ENCODE assay signal across 26 cellular contexts in the genomic region with DNA sequence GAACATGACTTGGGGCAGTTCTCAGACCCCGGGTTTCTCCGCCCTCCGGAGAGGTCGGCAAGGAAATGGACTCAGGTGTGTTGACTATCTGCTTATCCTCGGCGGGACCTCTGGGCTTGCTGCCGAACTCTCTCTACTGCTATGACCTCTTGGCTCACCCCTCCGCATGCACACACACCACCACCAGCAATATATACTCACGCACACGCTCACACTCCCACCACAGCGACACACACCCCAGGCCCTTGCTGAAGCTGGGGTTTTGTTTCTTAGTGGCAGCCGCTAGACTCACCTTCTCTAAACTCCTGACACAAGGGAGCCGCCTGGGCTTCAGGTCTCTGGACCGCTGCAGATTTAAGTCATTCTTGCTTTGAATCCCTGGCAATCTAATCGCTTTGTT. TPM values are rescaled to one million over a fixed set of nuclear protein-coding genes. Genes with fewer than 3 reads are reported as not detected.
DNase-seq lines count a peak whose midpoint lies in the region; ATAC-seq and TF ChIP-seq lines count a peak whose summit lies in the region.
"Had no signal": no experiment of that assay in that cellular context is flagged by ENCODE, and none has a peak within 500 bp of the region (broad histone marks: within the 10 kb centered on the region; RNA-seq: fewer than 3 reads in every experiment).

No MANE protein-coding gene starts in this region.

- no peak overlapping the region for H3K4me3 Mint-ChIP-seq in activated naive CD4-positive, alpha-beta T cell treated with anti-CD3 and anti-CD28 coated beads, Interleukin-2, amount 50 U/mL, for 24 hours
- H3K4me3 Mint-ChIP-seq: activated CD4-positive, alpha-beta T cell treated with anti-CD3 and anti-CD28 coated beads, Interleukin-2, amount 10 ng/mL, durations not matched to agents 24 days and 14 days; effector memory CD8-positive, alpha-beta T cell had no signal

- H3K14ac ChIP-seq in neuronal stem cell (ENCODE audit: low read length), result no peak overlapping the region

- H3K23ac ChIP-seq in neuronal stem cell (ENCODE audit: low read depth, low read length, poor library complexity), result no peak overlapping the region

- H3K9ac ChIP-seq in neuronal stem cell (ENCODE audit: low read depth, low read length, poor library complexity) (no peak overlapping the region), Karpas-422 (ENCODE audit: low read length) (no peak overlapping the region)

- no peaks in the 10 kb centered on the region for H3K9me3 ChIP-seq in neuronal stem cell (replicated peaks in 1 of 2; ENCODE audit: control insufficient read depth in 2 of 2, insufficient read depth in 1 of 2, low read depth in 1 of 2, low read length in 2 of 2)
- no peaks in the 10 kb centered on the region for H3K9me3 ChIP-seq in lower lobe of right lung
- no peaks in the 10 kb centered on the region for H3K9me3 ChIP-seq in Karpas-422 (ENCODE audit: low read length)

- H3K27me3 Mint-ChIP-seq in activated naive CD4-positive, alpha-beta T cell treated with anti-CD3 and anti-CD28 coated beads, Interleukin-2, amount 50 U/mL, for 24 hours, result no peaks in the 10 kb centered on the region

- no peak for DNase-seq in activated naive CD4-positive, alpha-beta T cell (lab: John Stamatoyannopoulos, UW)
- DNase-seq in left lobe of liver (ENCODE audit: low spot score), result peak; percentile 60
- no peak for DNase-seq in neuronal stem cell (ENCODE audit: low spot score)
- no peak for DNase-seq in lower lobe of right lung
- DNase-seq in GM13976 (ENCODE audit: low spot score), result no peak
- DNase-seq in Karpas-422, result no peak
- DNase-seq: activated naive CD4-positive, alpha-beta T cell treated with Interleukin-2 at 50 U/mL for 16 hours; activated T-cell treated with anti-CD3 and anti-CD28 coated beads, Interleukin-2, amount 50 U/mL, for 48 hours; amygdala; DMS79 treated with DMSO at 0.1 percent for 48 hours; effector memory CD8-positive, alpha-beta T cell; foreskin keratinocyte; NCI-H1048; NCI-H1694; NCI-H510A; NK-92 treated with Interleukin-12 subunit alpha and Interleukin-12 subunit beta, amount 100 ng/mL, for 24 hours; PC-3; retina; stimulated activated CD4-positive, alpha-beta T cell treated with anti-CD3 and anti-CD28 coated beads, Interleukin-2, amount 100 ng/mL, for 24 hours had no signal

- no peak overlapping the region for H2BK15ac ChIP-seq in neuronal stem cell (ENCODE audit: low read length)

- H3K27me3 ChIP-seq in neuronal stem cell (ENCODE audit: control insufficient read depth in 3 of 3, insufficient read depth in 3 of 3, low read depth in 1 of 3, low read length in 3 of 3) (no peaks in the 10 kb centered on the region), lower lobe of right lung (ENCODE audit: low read depth) (no peaks in the 10 kb centered on the region), Karpas-422 (ENCODE audit: low read length) (no peaks in the 10 kb centered on the region)
- H3K27me3 ChIP-seq: foreskin keratinocyte had no signal

- H3K4ac ChIP-seq in neuronal stem cell (ENCODE audit: low read length), result no peak overlapping the region

- no peak overlapping the region for H2BK5ac ChIP-seq in neuronal stem cell (ENCODE audit: low read length)

- H3K79me2 ChIP-seq in Karpas-422 (ENCODE audit: low read length), result no peaks in the 10 kb centered on the region

- H3K4me3 ChIP-seq in neuronal stem cell (ENCODE audit: low read length in 2 of 2) (no peak overlapping the region), lower lobe of right lung (no peak overlapping the region), Karpas-422 (ENCODE audit: low read length) (no peak overlapping the region)
- H3K4me3 ChIP-seq: coronary artery had no signal

- peak overlapping the region; percentile 68 for H2AFZ ChIP-seq in neuronal stem cell (ENCODE audit: low read length)
- no peak overlapping the region for H2AFZ ChIP-seq in Karpas-422 (ENCODE audit: low read length)

- no peak overlapping the region for H4K8ac ChIP-seq in neuronal stem cell (ENCODE audit: low read depth, low read length)

- H3K27ac Mint-ChIP-seq in activated naive CD4-positive, alpha-beta T cell treated with anti-CD3 and anti-CD28 coated beads, Interleukin-2, amount 50 U/mL, for 24 hours, result peak overlapping the region; percentile 86
- H3K27ac Mint-ChIP-seq: activated CD4-positive, alpha-beta T cell treated with anti-CD3 and anti-CD28 coated beads, Interleukin-2, amount 10 ng/mL, durations not matched to agents 24 days and 14 days; effector memory CD8-positive, alpha-beta T cell had no signal

- H3K4me1 Mint-ChIP-seq in activated naive CD4-positive, alpha-beta T cell treated with anti-CD3 and anti-CD28 coated beads, Interleukin-2, amount 50 U/mL, for 24 hours, result peaks cover 34% of the 10 kb centered on the region

- no peak overlapping the region for H4K91ac ChIP-seq in neuronal stem cell (ENCODE audit: low read depth, low read length, poor library complexity)

- no peaks in the 10 kb centered on the region for H3K79me1 ChIP-seq in neuronal stem cell (ENCODE audit: low read depth, low read length)

- no peak overlapping the region for H2BK12ac ChIP-seq in neuronal stem cell (ENCODE audit: low read length)

- peaks cover 1% of the 10 kb centered on the region for H3K36me3 Mint-ChIP-seq in activated naive CD4-positive, alpha-beta T cell treated with anti-CD3 and anti-CD28 coated beads, Interleukin-2, amount 50 U/mL, for 24 hours

- H3K9me3 Mint-ChIP-seq in activated naive CD4-positive, alpha-beta T cell treated with anti-CD3 and anti-CD28 coated beads, Interleukin-2, amount 50 U/mL, for 24 hours, result no peaks in the 10 kb centered on the region
- H3K9me3 Mint-ChIP-seq: effector memory CD8-positive, alpha-beta T cell had no signal

- H3K18ac ChIP-seq in neuronal stem cell (ENCODE audit: low read length), result peak overlapping the region; percentile 9

- intact Hi-C loops in lower lobe of right lung (cut with DNase I), result no loop called here

- peaks cover 4% of the 10 kb centered on the region in 2 donors for H3K4me1 ChIP-seq in neuronal stem cell (ENCODE audit: control insufficient read depth in 2 of 2, insufficient read depth in 1 of 2, low read depth in 1 of 2, low read length in 2 of 2)
- H3K4me1 ChIP-seq in lower lobe of right lung, result no peaks in the 10 kb centered on the region
- H3K4me1 ChIP-seq in Karpas-422 (ENCODE audit: low read length), result peaks cover 4% of the 10 kb centered on the region

- H3K36me3 ChIP-seq in neuronal stem cell (replicated peaks in 1 of 2; ENCODE audit: control insufficient read depth in 2 of 2, insufficient read depth in 2 of 2, low read length in 2 of 2) (no peaks in the 10 kb centered on the region), lower lobe of right lung (no peaks in the 10 kb centered on the region), Karpas-422 (ENCODE audit: insufficient read depth, low read length) (no peaks in the 10 kb centered on the region)

- H3K27ac ChIP-seq in neuronal stem cell (replicated peaks; ENCODE audit: low read length), result no peak overlapping the region
- H3K27ac ChIP-seq in lower lobe of right lung, result no peak overlapping the region
- H3K27ac ChIP-seq in Karpas-422 (ENCODE audit: low read length), result no peak overlapping the region
- H3K27ac ChIP-seq: 22Rv1, C4-2B, coronary artery, foreskin keratinocyte, VCaP had no signal

- no peaks in the 10 kb centered on the region for H3K9me2 ChIP-seq in Karpas-422 (replicated peaks; ENCODE audit: insufficient read depth, low read length)

- H2BK120ac ChIP-seq in neuronal stem cell (ENCODE audit: low read depth, low read length), result no peak overlapping the region

- H2AK5ac ChIP-seq in neuronal stem cell (ENCODE audit: low read depth, low read length), result no peak overlapping the region

- TF ChIP-seq CTCF in lower lobe of right lung (IDR thresholded peaks at IDR 0.05), result no peak
- TF ChIP-seq CTCF in GM13976 (IDR thresholded peaks at IDR 0.05; ENCODE audit: borderline replicate concordance, control extremely low read depth, extremely low read depth, insufficient read depth, missing control alignments), result no peak

- WGBS in neuronal stem cell (ENCODE audit: extremely low coverage in 2 of 2, insufficient read length in 2 of 2, insufficient replicate concordance in 1 of 2), 2 donors, result no CpG with 5 or more reads among the region's 15 CpGs

- no peaks in the 10 kb centered on the region for H4K20me1 ChIP-seq in Karpas-422 (ENCODE audit: insufficient read depth, low read depth, low read length)

- in situ Hi-C loops in GM13976 (cut with MboI; ENCODE audit: low sequenced_read_pairs, unreplicated experiment), result no loop called here

- peak; percentile 84 for ATAC-seq in left lobe of liver
- no peak for ATAC-seq in GM18502 (IDR thresholded peaks at IDR 0.05; ENCODE audit: poor library complexity, unreplicated experiment)
- ATAC-seq in lower lobe of right lung, result no peak
- ATAC-seq: effector memory CD8-positive, alpha-beta T cell; foreskin keratinocyte; PC-3 had no signal

- H3K4me2 ChIP-seq in neuronal stem cell (ENCODE audit: insufficient read depth, low read length, poor library complexity, severe bottlenecking) (no peak overlapping the region), Karpas-422 (ENCODE audit: low read depth, low read length, poor library complexity, severe bottlenecking) (no peak overlapping the region)

RNA-seq across cellular contexts. Expression of a gene that starts 59.3 kb away (rescaled TPM):
- 3.1 TPM for total RNA-seq in left lobe of liver
- polyA plus RNA-seq in neuronal stem cell (2013, experiment 1 of 2), result 6.1 TPM
- 5.8 TPM for polyA plus RNA-seq in neuronal stem cell (2013, experiment 2 of 2)
- total RNA-seq in lower lobe of right lung, result 6.3 TPM
- total RNA-seq in Karpas-422 (2014; rRNA removed; shearing (Covaris generic); ENCODE audit: low replicate concordance), result 1.4 and 3.2 TPM in 2 replicates
